19 cellular contexts compared by ENCODE assay signal in genomic region chr2:241801611-241802420, GRCh38. TPM values are rescaled to one million over a fixed set of nuclear protein-coding genes. Genes with fewer than 3 reads are reported as not detected.
DNase-seq lines count a peak whose midpoint lies in the region; TF ChIP-seq lines count a peak whose summit lies in the region.
"Had no signal": no experiment of that assay in that cellular context is flagged by ENCODE, and none has a peak within 500 bp of the region (broad histone marks: within the 10 kb centered on the region; RNA-seq: fewer than 3 reads in every experiment).

No MANE protein-coding gene starts in this region.

- H3K9me3 Mint-ChIP-seq in endodermal cell, result no peaks in the 10 kb centered on the region
- H3K9me3 Mint-ChIP-seq in mesothelial cell of epicardium, result no peaks in the 10 kb centered on the region
- H3K9me3 Mint-ChIP-seq: activated naive CD4-positive, alpha-beta T cell treated with anti-CD3 and anti-CD28 coated beads for 36 hours; effector memory CD8-positive, alpha-beta T cell had no signal

- H3K27me3 ChIP-seq in BLaER1 (no peaks in the 10 kb centered on the region), endodermal cell (ENCODE audit: control insufficient read depth, insufficient read depth, low read length, poor library complexity, severe bottlenecking) (peaks cover 23% of the 10 kb centered on the region)
- H3K27me3 ChIP-seq: vagina had no signal

- H4K20me1 ChIP-seq in BLaER1, result no peaks in the 10 kb centered on the region

- H3K9me3 ChIP-seq in BLaER1 (no peaks in the 10 kb centered on the region), endodermal cell (ENCODE audit: control insufficient read depth, low read length) (no peaks in the 10 kb centered on the region)
- H3K9me3 ChIP-seq: breast epithelium, vagina had no signal

- H3K4me3 Mint-ChIP-seq in endodermal cell (no peak overlapping the region), mesothelial cell of epicardium (no peak overlapping the region)
- H3K4me3 Mint-ChIP-seq: activated naive CD4-positive, alpha-beta T cell treated with anti-CD3 and anti-CD28 coated beads for 36 hours; B cell had no signal

- H3K4me1 ChIP-seq in BLaER1 (peaks cover 82% of the 10 kb centered on the region), endodermal cell (ENCODE audit: control insufficient read depth, insufficient read depth, low read length) (peaks cover 10% of the 10 kb centered on the region)
- H3K4me1 ChIP-seq: breast epithelium had no signal

- H3K27ac Mint-ChIP-seq in endodermal cell, result no peak overlapping the region
- H3K27ac Mint-ChIP-seq in mesothelial cell of epicardium, result no peak overlapping the region
- H3K27ac Mint-ChIP-seq: activated naive CD4-positive, alpha-beta T cell treated with anti-CD3 and anti-CD28 coated beads for 36 hours; B cell; effector memory CD8-positive, alpha-beta T cell had no signal

- TF ChIP-seq CTCF in GM13976 (IDR thresholded peaks at IDR 0.05; ENCODE audit: borderline replicate concordance, control extremely low read depth, extremely low read depth, insufficient read depth, missing control alignments) (no peak), endodermal cell (conservative IDR thresholded peaks at IDR 0.05) (no peak), mesothelial cell of epicardium (IDR thresholded peaks at IDR 0.05; ENCODE audit: unreplicated experiment) (no peak)

- H3K27me3 Mint-ChIP-seq in endodermal cell (ENCODE audit: insufficient read depth) (peaks cover 8% of the 10 kb centered on the region), mesothelial cell of epicardium (ENCODE audit: low read depth) (no peaks in the 10 kb centered on the region)
- H3K27me3 Mint-ChIP-seq: effector memory CD8-positive, alpha-beta T cell had no signal

- H3K4me3 ChIP-seq in BLaER1 (peak overlapping the region; percentile 48; the same call in 1 of the 2 replicates), endodermal cell (ENCODE audit: low read length) (no peak overlapping the region)
- H3K4me3 ChIP-seq: GM12878, vagina had no signal

- peak overlapping the region; percentile 34; the same call in 1 of the 2 replicates for H3K9ac ChIP-seq in BLaER1
- H3K9ac ChIP-seq in endodermal cell (ENCODE audit: extremely low read depth, low read length, poor library complexity, severe bottlenecking), result no peak overlapping the region

- WGBS in endodermal cell (ENCODE audit: insufficient coverage in 1 of 2, insufficient read length in 1 of 2), 2 experiments, result 88 to 91% methylated on average over 31 to 44 of the region's 44 CpGs

- H3K27ac ChIP-seq in BLaER1, result peak overlapping the region; percentile 64
- no peak overlapping the region for H3K27ac ChIP-seq in endodermal cell (ENCODE audit: low read depth, low read length)
- H3K27ac ChIP-seq: breast epithelium, vagina had no signal

- in situ Hi-C loops in GM13976 (cut with MboI; ENCODE audit: low sequenced_read_pairs, unreplicated experiment), result no loop called here

- H3K4me1 Mint-ChIP-seq in endodermal cell (peaks cover 2% of the 10 kb centered on the region), mesothelial cell of epicardium (peaks cover 14% of the 10 kb centered on the region)

- DNase-seq in GM13976 (ENCODE audit: low spot score), result peak; percentile 26
- DNase-seq in endodermal cell, result peak; percentile 81
- peak; percentile 17 to 41 for DNase-seq in mesothelial cell of epicardium (ENCODE audit: low spot score in 2 of 2, unreplicated experiment in 2 of 2)
- DNase-seq in DMS 273 treated with DMSO at 0.1 percent for 48 hours (lab: John Stamatoyannopoulos, UW), result no peak
- no peak for DNase-seq in SKM-1 treated with dmso at 0.1 percent for 144 hours (lab: John Stamatoyannopoulos, UW; ENCODE audit: unreplicated experiment)
- DNase-seq in dedifferentiated amniotic fluid mesenchymal stem cell (ENCODE audit: extremely low spot score), result no peak
- DNase-seq in activated CD4-positive, alpha-beta T cell treated with anti-CD3 and anti-CD28 coated beads, Interleukin-2, amount 50 U/mL, for 1 hour, result no peak
- DNase-seq: activated CD4-positive, alpha-beta T cell treated with anti-CD3 and anti-CD28 coated beads, Interleukin-2, amount 50 U/mL, for 4 hours; activated naive CD4-positive, alpha-beta T cell treated with anti-CD3 and anti-CD28 coated beads for 36 hours; DMS79 treated with DMSO at 0.1 percent for 48 hours; effector memory CD8-positive, alpha-beta T cell; NCI-H1436; stimulated activated CD4-positive, alpha-beta T cell treated with anti-CD3 and anti-CD28 coated beads, Interleukin-4, amount 100 ng/mL, for 1 hour had no signal

- H3K36me3 ChIP-seq in BLaER1, result no peaks in the 10 kb centered on the region
- H3K36me3 ChIP-seq in endodermal cell (ENCODE audit: control insufficient read depth, insufficient read depth, low read length), result no peaks in the 10 kb centered on the region
- H3K36me3 ChIP-seq: breast epithelium, vagina had no signal

- H3K4me2 ChIP-seq in BLaER1, result peak overlapping the region; percentile 98

- H3K36me3 Mint-ChIP-seq in endodermal cell (ENCODE audit: low read depth) (no peaks in the 10 kb centered on the region), mesothelial cell of epicardium (no peaks in the 10 kb centered on the region)

RNA-seq across cellular contexts. Expression of gene NEU4, which starts 7.2 kb away (rescaled TPM):
- total RNA-seq in endodermal cell (1 to 10 TPM; 1.2 TPM), mesothelial cell of epicardium (0.87 to 1.8 TPM (median 1.7 TPM) in 3 replicates)
- polyA plus RNA-seq in endodermal cell (2013, experiment 1 of 2), result 0.36 TPM
- polyA plus RNA-seq in endodermal cell (2013, experiment 2 of 2), result 0.70 TPM
- total RNA-seq: activated naive CD4-positive, alpha-beta T cell treated with anti-CD3 and anti-CD28 coated beads for 36 hours; B cell; fibroblast of villous mesenchyme; vagina had no signal

RNA-seq across cellular contexts. Expression of gene GAL3ST2, which starts 25.2 kb away (rescaled TPM):
- total RNA-seq in endodermal cell, result under 1 TPM; 0.57 to 0.91 TPM
- polyA plus RNA-seq in endodermal cell (2013, experiment 1 of 2), result not detected
- polyA plus RNA-seq in endodermal cell (2013, experiment 2 of 2), result not detected
- 0.86 to 1.1 TPM (median 1.1 TPM) in 3 replicates for total RNA-seq in mesothelial cell of epicardium
- total RNA-seq: activated naive CD4-positive, alpha-beta T cell treated with anti-CD3 and anti-CD28 coated beads for 36 hours; B cell had no signal

RNA-seq across cellular contexts. Expression of gene PDCD1, which starts 56.9 kb away (rescaled TPM):
- total RNA-seq in endodermal cell, result under 1 TPM in 1 of 2 donors, not detected in 1; 0.20 TPM
- not detected for polyA plus RNA-seq in endodermal cell (2013, experiment 1 of 2)
- not detected for polyA plus RNA-seq in endodermal cell (2013, experiment 2 of 2)
- not detected in 3 replicates for total RNA-seq in mesothelial cell of epicardium
- total RNA-seq: fibroblast of villous mesenchyme had no signal

Comparison
In these comparisons a context has a peak if more than half of its experiments do, and no peak if none do; other contexts are left out.
1. DNase-seq: peak in GM13976 (single experiment), endodermal cell (single experiment) and mesothelial cell of epicardium (2 of 2); none in DMS 273 treated with DMSO at 0.1 percent for 48 hours (single experiment), SKM-1 treated with dmso at 0.1 percent for 144 hours (single experiment), dedifferentiated amniotic fluid mesenchymal stem cell (single experiment) and activated CD4-positive, alpha-beta T cell treated with anti-CD3 and anti-CD28 coated beads, Interleukin-2, amount 50 U/mL, for 1 hour (single experiment).